In the genomic region with DNA sequence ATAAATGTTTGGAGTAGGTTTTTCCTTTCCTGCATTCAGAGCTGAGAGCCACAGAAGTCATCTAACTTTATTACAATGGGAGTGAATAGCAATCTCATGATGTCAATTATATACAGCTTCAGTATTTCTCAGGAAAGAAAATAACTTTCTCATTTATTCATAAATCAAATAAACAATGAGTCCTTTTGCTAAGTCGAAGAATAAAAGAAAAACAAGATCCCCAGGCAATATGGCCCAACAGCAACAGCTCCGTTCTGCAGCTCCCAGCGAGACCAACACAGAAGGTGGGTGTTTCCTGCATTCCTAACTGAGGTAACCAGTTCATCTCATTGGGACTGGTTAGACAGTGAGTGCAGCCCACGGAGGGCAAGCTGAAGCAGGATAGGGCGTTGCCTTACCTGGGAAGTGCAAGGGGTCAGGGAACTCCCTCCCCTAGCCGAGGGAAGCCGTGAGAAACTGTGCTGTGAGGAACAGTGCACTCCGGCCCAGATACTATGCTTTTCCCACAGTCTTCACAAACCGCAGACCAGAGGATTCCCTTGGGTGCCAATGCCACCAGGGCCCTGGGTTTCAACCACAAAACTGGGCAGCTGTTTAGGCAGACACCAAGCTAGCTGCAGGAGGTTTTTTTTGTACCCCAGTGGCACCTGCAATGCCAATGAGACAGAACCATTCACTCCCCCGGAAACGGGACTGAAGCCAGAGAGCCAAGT, we compare ENCODE assay signal across 29 cellular contexts.
A peak's percentile ranks its signal among the peaks of the same experiment; 100 is the strongest.
DNase-seq lines count a peak whose midpoint lies in the region; ATAC-seq, FAIRE-seq and TF ChIP-seq lines count a peak whose summit lies in the region.
"Had no signal": no experiment of that assay in that cellular context is flagged by ENCODE, and none has a peak within 500 bp of the region (broad histone marks: within the 10 kb centered on the region; RNA-seq: fewer than 3 reads in every experiment).

No MANE protein-coding gene starts in this region.

- no peak overlapping the region for H3K27ac ChIP-seq in DND-41 (ENCODE audit: low read length)
- H3K27ac ChIP-seq in brain microvascular endothelial cell, result no peak overlapping the region
- H3K27ac ChIP-seq in kidney (ENCODE audit: low read depth in 2 of 2, low read length in 2 of 2), result no peak overlapping the region
- H3K27ac ChIP-seq: KMS-11, lower lobe of right lung, parathyroid adenoma, transverse colon had no signal

- H3K9me3 ChIP-seq in DND-41 (ENCODE audit: insufficient read depth, low read length, severe bottlenecking) (no peaks in the 10 kb centered on the region), kidney (ENCODE audit: control insufficient read depth in 1 of 2, low read length in 2 of 2) (peaks cover 0 to 3% of the 10 kb centered on the region in 2 donors)

- FAIRE-seq in kidney (lab: Jason Lieb, UNC), result no peak
- FAIRE-seq: endothelial cell of umbilical vein, H1 had no signal

- H3K36me3 ChIP-seq in DND-41 (ENCODE audit: insufficient read depth, low read length) (no peaks in the 10 kb centered on the region), brain microvascular endothelial cell (replicated peaks) (no peaks in the 10 kb centered on the region), kidney (ENCODE audit: control insufficient read depth in 1 of 2, insufficient read depth in 2 of 2, low read length in 2 of 2) (no peaks in the 10 kb centered on the region)
- H3K36me3 ChIP-seq: lower lobe of right lung, transverse colon had no signal

- ATAC-seq in DND-41 (ENCODE audit: insufficient read depth, low read depth) (0 out of 3 replicates have a peak, but pooled peaks have one; percentile 22), GM18909 (IDR thresholded peaks at IDR 0.05; ENCODE audit: poor library complexity, unreplicated experiment) (no peak), omental fat pad (ENCODE audit: low FRiP score) (no peak)
- ATAC-seq: lower lobe of right lung, mucosa of descending colon had no signal

- in situ Hi-C loops in brain microvascular endothelial cell (cut with HindIII; ENCODE audit: low pct_ligation_motif_present, low sequenced_read_pairs), result no loop called here

- peak; percentile 7 for DNase-seq in DND-41
- peak; percentile 6 for DNase-seq in NCI-H2107 (lab: John Stamatoyannopoulos, UW)
- peak; percentile 7 for DNase-seq in brain microvascular endothelial cell
- DNase-seq in kidney, result peak; percentile 31
- no peak for DNase-seq in DMS53 treated with DMSO at 0.1 percent for 48 hours (lab: John Stamatoyannopoulos, UW; ENCODE audit: unreplicated experiment)
- no peak for DNase-seq in T-helper 2 cell
- DNase-seq in omental fat pad (ENCODE audit: low spot score), result no peak
- DNase-seq: ACHN; activated CD4-positive, alpha-beta T cell treated with anti-CD3 and anti-CD28 coated beads, Interleukin-2, amount 10 ng/mL, durations not matched to agents 24 days and 14 days; activated gamma-delta T cell; activated T-cell treated with anti-CD3 and anti-CD28 coated beads, Interleukin-2, amount 50 U/mL, for 1 hour; Caco-2; cerebellar nuclear complex; DMS79 treated with DMSO at 0.1 percent for 48 hours; head of caudate nucleus; lower lobe of right lung; mucosa of descending colon; NCI-H1417 treated with DMSO at 0.1 percent for 48 hours; NCI-H510A; nephron progenitor cell; Right ventricle myocardium superior; stimulated activated CD4-positive, alpha-beta T cell treated with anti-CD3 and anti-CD28 coated beads, Interleukin-2, amount 100 ng/mL, for 24 hours; transverse colon had no signal

- H3K4me3 ChIP-seq in DND-41 (ENCODE audit: low read depth in 1 of 2, low read length in 2 of 2) (no peak overlapping the region), brain microvascular endothelial cell (ENCODE audit: low read depth, low read length) (no peak overlapping the region), kidney (ENCODE audit: low read length in 2 of 2) (no peak overlapping the region)
- H3K4me3 ChIP-seq: lower lobe of right lung, mucosa of descending colon, smooth muscle cell, transverse colon had no signal

- H3K9ac ChIP-seq in DND-41 (ENCODE audit: low read depth, low read length), result no peak overlapping the region
- H3K9ac ChIP-seq in kidney (ENCODE audit: low read length in 2 of 2), result no peak overlapping the region
- H3K9ac ChIP-seq: KMS-11, parathyroid adenoma had no signal

- H3K4me2 ChIP-seq in DND-41 (ENCODE audit: insufficient read depth, low read length), result no peak overlapping the region
- H3K4me2 ChIP-seq: KMS-11, smooth muscle cell had no signal

- no peaks in the 10 kb centered on the region for H3K79me2 ChIP-seq in DND-41 (ENCODE audit: insufficient read depth, low read length)
- H3K79me2 ChIP-seq: parathyroid adenoma had no signal

- TF ChIP-seq CTCF in DND-41 (IDR thresholded peaks at IDR 0.05; ENCODE audit: borderline replicate concordance, extremely low read depth, low read length, poor library complexity, severe bottlenecking) (no peak), brain microvascular endothelial cell (IDR thresholded peaks at IDR 0.05; ENCODE audit: low read depth, low read length, missing control alignments) (no peak), kidney (IDR thresholded peaks at IDR 0.05; ENCODE audit: borderline replicate concordance, extremely low read depth, insufficient read depth) (no peak), omental fat pad (IDR thresholded peaks at IDR 0.05) (no peak)

- H3K27me3 ChIP-seq in DND-41 (ENCODE audit: insufficient read depth, low read length, poor library complexity), result no peaks in the 10 kb centered on the region
- H3K27me3 ChIP-seq in brain microvascular endothelial cell (replicated peaks), result no peaks in the 10 kb centered on the region
- H3K27me3 ChIP-seq: transverse colon had no signal

- H3K4me1 ChIP-seq in DND-41 (ENCODE audit: insufficient read depth, low read length) (no peaks in the 10 kb centered on the region), kidney (ENCODE audit: control insufficient read depth in 1 of 2, insufficient read depth in 1 of 2, low read depth in 1 of 2, low read length in 2 of 2) (no peaks in the 10 kb centered on the region)
- H3K4me1 ChIP-seq: lower lobe of right lung, parathyroid adenoma, transverse colon had no signal

- no peaks in the 10 kb centered on the region for H4K20me1 ChIP-seq in DND-41 (ENCODE audit: insufficient read depth, low read length)

- no peak overlapping the region for H2AFZ ChIP-seq in DND-41 (ENCODE audit: low read depth, low read length)
- H2AFZ ChIP-seq: parathyroid adenoma had no signal

- intact Hi-C loops in kidney (cut with DNase I), result no loop called here

Comparison
In these comparisons a context has a peak if more than half of its experiments do, and no peak if none do; other contexts are left out.
1. DNase-seq: peak in DND-41 (single experiment), NCI-H2107 (single experiment), brain microvascular endothelial cell (single experiment) and kidney (single experiment); none in DMS53 treated with DMSO at 0.1 percent for 48 hours (single experiment), T-helper 2 cell (0 of 5) and omental fat pad (single experiment).